1 cellular context compared by ENCODE assay signal in the genomic region with DNA sequence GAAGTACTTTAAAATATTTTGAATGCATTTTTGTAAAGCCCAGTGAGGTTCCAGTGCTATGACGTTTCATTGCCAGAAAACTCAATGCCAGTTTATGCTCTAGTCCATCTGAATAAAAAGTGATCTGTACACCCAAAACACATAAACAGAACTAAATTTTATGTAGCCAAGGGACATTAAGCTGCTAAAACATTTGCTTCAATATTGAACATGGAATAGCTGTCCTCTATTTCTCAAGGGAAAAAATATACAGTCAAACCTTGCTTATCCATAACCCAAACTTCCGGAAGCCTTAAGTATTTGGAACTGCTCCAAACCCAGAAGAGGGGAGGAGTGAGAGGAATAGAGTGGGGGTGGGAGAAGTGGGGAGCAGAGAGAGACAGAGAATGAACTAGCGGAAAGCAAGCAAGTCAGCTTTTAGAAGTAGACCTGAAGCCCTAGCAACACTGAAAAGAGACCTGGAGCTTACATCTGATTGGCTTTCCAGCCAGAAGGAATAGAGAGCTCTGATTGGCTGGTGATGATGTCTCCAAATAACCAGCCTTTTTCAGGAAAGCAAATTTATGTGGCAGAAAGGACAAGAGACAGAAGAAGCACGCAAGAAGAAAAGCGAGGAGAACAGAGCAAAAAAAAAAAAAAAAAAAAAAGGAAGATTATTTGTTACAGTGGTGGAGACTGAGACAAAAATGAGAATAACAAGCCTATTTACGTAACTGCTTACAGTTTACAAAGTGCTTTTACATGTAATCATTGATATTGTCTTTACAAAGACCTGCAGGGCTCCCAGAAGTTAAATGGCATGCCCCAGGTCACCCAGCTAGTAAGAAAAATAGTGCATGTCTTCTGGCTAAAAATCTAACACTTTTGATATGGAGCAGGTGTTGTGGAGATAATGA.
A peak's percentile ranks its signal among the peaks of the same experiment; 100 is the strongest.
TF ChIP-seq lines count a peak whose summit lies in the region.

No MANE protein-coding gene starts in this region.

TF ChIP-seq in GM12878, 131 proteins besides CTCF, POLR2A, EP300 and RAD21 (continued from another document and continues in another):
- TF ChIP-seq, protein P1, sequence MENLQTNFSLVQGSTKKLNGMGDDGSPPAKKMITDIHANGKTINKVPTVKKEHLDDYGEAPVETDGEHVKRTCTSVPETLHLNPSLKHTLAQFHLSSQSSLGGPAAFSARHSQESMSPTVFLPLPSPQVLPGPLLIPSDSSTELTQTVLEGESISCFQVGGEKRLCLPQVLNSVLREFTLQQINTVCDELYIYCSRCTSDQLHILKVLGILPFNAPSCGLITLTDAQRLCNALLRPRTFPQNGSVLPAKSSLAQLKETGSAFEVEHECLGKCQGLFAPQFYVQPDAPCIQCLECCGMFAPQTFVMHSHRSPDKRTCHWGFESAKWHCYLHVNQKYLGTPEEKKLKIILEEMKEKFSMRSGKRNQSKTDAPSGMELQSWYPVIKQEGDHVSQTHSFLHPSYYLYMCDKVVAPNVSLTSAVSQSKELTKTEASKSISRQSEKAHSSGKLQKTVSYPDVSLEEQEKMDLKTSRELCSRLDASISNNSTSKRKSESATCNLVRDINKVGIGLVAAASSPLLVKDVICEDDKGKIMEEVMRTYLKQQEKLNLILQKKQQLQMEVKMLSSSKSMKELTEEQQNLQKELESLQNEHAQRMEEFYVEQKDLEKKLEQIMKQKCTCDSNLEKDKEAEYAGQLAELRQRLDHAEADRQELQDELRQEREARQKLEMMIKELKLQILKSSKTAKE (IDR thresholded peaks at IDR 0.05; ENCODE audit: low read depth, poor library complexity, severe bottlenecking), result no peak
- TF ChIP-seq HCFC1 (IDR thresholded peaks at IDR 0.05; ENCODE audit: low read length) (no peak), IKZF2 (IDR thresholded peaks at IDR 0.05) (peak; percentile 47 to 49; a peak in 3 of 4 replicates), GATAD2B (conservative IDR thresholded peaks at IDR 0.05; ENCODE audit: low read depth) (no peak; the same call in 1 of the 2 replicates), HDGF (IDR thresholded peaks at IDR 0.05) (0 out of 2 replicates have a peak, but pooled peaks have one; percentile 14), FOXK2 (IDR thresholded peaks at IDR 0.05) (no peak), NFIC (IDR thresholded peaks at IDR 0.05; ENCODE audit: low read depth, low read length) (peak; percentile 63; the same call in 1 of the 2 replicates), TCF3 (IDR thresholded peaks at IDR 0.05; ENCODE audit: borderline replicate concordance, insufficient read depth, low read depth, low read length) (no peak), RAD51 (IDR thresholded peaks at IDR 0.05) (no peak), ASH2L (IDR thresholded peaks at IDR 0.05; ENCODE audit: borderline replicate concordance, low read depth) (no peak), ZSCAN29 (IDR thresholded peaks at IDR 0.05) (no peak), NR2C2 (IDR thresholded peaks at IDR 0.05; ENCODE audit: borderline replicate concordance, control insufficient read depth, insufficient read length, low read depth) (no peak), SIN3A (IDR thresholded peaks at IDR 0.05; ENCODE audit: low read depth, low read length) (no peak), NRF1 (conservative IDR thresholded peaks at IDR 0.05; ENCODE audit: low read depth, low read length) (no peak), NR2F1 (conservative IDR thresholded peaks at IDR 0.05) (no peak), KAT2A (conservative IDR thresholded peaks at IDR 0.05; ENCODE audit: control insufficient read depth, low read depth, low read length) (no peak), PAX5 (IDR thresholded peaks at IDR 0.05; ENCODE audit: borderline replicate concordance, low read depth, low read length) (no peak), YY1 (IDR thresholded peaks at IDR 0.05; ENCODE audit: low read depth, low read length) (0 out of 2 replicates have a peak, but pooled peaks have one; percentile 25), RFX5 (IDR thresholded peaks at IDR 0.05; ENCODE audit: low read depth, low read length) (peak; percentile 97), KLF5 (IDR thresholded peaks at IDR 0.05; ENCODE audit: partially characterized antibody) (no peak), ATF7 (IDR thresholded peaks at IDR 0.05; ENCODE audit: low read depth) (peak; percentile 89; the same call in 1 of the 2 replicates), BCL11A (IDR thresholded peaks at IDR 0.05; ENCODE audit: low read depth, low read length) (no peak), ZNF24 (IDR thresholded peaks at IDR 0.05) (no peak)
- TF ChIP-seq, protein P2, sequence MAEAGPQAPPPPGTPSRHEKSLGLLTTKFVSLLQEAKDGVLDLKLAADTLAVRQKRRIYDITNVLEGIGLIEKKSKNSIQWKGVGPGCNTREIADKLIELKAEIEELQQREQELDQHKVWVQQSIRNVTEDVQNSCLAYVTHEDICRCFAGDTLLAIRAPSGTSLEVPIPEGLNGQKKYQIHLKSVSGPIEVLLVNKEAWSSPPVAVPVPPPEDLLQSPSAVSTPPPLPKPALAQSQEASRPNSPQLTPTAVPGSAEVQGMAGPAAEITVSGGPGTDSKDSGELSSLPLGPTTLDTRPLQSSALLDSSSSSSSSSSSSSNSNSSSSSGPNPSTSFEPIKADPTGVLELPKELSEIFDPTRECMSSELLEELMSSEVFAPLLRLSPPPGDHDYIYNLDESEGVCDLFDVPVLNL (IDR thresholded peaks at IDR 0.05; ENCODE audit: low read depth, low read length), result no peak
- TF ChIP-seq, protein P3, sequence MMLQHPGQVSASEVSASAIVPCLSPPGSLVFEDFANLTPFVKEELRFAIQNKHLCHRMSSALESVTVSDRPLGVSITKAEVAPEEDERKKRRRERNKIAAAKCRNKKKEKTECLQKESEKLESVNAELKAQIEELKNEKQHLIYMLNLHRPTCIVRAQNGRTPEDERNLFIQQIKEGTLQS (IDR thresholded peaks at IDR 0.05; ENCODE audit: borderline replicate concordance, extremely low read depth, low read depth, low read length), result no peak
- TF ChIP-seq, protein P4, sequence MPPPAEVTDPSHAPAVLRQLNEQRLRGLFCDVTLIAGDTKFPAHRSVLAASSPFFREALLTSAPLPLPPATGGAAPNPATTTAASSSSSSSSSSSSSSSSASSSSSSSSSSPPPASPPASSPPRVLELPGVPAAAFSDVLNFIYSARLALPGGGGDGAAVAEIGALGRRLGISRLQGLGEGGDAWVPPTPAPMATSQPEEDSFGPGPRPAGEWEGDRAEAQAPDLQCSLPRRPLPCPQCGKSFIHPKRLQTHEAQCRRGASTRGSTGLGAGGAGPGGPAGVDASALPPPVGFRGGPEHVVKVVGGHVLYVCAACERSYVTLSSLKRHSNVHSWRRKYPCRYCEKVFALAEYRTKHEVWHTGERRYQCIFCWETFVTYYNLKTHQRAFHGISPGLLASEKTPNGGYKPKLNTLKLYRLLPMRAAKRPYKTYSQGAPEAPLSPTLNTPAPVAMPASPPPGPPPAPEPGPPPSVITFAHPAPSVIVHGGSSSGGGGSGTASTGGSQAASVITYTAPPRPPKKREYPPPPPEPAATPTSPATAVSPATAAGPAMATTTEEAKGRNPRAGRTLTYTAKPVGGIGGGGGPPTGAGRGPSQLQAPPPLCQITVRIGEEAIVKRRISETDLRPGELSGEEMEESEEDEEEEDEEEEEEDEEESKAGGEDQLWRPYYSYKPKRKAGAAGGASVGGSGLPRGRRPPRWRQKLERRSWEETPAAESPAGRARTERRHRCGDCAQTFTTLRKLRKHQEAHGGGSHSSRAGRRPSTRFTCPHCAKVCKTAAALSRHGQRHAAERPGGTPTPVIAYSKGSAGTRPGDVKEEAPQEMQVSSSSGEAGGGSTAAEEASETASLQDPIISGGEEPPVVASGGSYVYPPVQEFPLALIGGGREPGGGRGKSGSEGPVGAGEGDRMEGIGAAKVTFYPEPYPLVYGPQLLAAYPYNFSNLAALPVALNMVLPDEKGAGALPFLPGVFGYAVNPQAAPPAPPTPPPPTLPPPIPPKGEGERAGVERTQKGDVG (CRISPR knock-in tag; IDR thresholded peaks at IDR 0.05), result no peak
- TF ChIP-seq, protein P5, sequence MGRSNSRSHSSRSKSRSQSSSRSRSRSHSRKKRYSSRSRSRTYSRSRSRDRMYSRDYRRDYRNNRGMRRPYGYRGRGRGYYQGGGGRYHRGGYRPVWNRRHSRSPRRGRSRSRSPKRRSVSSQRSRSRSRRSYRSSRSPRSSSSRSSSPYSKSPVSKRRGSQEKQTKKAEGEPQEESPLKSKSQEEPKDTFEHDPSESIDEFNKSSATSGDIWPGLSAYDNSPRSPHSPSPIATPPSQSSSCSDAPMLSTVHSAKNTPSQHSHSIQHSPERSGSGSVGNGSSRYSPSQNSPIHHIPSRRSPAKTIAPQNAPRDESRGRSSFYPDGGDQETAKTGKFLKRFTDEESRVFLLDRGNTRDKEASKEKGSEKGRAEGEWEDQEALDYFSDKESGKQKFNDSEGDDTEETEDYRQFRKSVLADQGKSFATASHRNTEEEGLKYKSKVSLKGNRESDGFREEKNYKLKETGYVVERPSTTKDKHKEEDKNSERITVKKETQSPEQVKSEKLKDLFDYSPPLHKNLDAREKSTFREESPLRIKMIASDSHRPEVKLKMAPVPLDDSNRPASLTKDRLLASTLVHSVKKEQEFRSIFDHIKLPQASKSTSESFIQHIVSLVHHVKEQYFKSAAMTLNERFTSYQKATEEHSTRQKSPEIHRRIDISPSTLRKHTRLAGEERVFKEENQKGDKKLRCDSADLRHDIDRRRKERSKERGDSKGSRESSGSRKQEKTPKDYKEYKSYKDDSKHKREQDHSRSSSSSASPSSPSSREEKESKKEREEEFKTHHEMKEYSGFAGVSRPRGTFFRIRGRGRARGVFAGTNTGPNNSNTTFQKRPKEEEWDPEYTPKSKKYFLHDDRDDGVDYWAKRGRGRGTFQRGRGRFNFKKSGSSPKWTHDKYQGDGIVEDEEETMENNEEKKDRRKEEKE (IDR thresholded peaks at IDR 0.05), result no peak
- TF ChIP-seq, protein P6, sequence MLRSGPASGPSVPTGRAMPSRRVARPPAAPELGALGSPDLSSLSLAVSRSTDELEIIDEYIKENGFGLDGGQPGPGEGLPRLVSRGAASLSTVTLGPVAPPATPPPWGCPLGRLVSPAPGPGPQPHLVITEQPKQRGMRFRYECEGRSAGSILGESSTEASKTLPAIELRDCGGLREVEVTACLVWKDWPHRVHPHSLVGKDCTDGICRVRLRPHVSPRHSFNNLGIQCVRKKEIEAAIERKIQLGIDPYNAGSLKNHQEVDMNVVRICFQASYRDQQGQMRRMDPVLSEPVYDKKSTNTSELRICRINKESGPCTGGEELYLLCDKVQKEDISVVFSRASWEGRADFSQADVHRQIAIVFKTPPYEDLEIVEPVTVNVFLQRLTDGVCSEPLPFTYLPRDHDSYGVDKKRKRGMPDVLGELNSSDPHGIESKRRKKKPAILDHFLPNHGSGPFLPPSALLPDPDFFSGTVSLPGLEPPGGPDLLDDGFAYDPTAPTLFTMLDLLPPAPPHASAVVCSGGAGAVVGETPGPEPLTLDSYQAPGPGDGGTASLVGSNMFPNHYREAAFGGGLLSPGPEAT (IDR thresholded peaks at IDR 0.05; ENCODE audit: low read depth), result no peak
- TF ChIP-seq, protein P7, sequence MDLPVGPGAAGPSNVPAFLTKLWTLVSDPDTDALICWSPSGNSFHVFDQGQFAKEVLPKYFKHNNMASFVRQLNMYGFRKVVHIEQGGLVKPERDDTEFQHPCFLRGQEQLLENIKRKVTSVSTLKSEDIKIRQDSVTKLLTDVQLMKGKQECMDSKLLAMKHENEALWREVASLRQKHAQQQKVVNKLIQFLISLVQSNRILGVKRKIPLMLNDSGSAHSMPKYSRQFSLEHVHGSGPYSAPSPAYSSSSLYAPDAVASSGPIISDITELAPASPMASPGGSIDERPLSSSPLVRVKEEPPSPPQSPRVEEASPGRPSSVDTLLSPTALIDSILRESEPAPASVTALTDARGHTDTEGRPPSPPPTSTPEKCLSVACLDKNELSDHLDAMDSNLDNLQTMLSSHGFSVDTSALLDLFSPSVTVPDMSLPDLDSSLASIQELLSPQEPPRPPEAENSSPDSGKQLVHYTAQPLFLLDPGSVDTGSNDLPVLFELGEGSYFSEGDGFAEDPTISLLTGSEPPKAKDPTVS (IDR thresholded peaks at IDR 0.05; ENCODE audit: low read depth, low read length), result no peak
- TF ChIP-seq, protein P8, sequence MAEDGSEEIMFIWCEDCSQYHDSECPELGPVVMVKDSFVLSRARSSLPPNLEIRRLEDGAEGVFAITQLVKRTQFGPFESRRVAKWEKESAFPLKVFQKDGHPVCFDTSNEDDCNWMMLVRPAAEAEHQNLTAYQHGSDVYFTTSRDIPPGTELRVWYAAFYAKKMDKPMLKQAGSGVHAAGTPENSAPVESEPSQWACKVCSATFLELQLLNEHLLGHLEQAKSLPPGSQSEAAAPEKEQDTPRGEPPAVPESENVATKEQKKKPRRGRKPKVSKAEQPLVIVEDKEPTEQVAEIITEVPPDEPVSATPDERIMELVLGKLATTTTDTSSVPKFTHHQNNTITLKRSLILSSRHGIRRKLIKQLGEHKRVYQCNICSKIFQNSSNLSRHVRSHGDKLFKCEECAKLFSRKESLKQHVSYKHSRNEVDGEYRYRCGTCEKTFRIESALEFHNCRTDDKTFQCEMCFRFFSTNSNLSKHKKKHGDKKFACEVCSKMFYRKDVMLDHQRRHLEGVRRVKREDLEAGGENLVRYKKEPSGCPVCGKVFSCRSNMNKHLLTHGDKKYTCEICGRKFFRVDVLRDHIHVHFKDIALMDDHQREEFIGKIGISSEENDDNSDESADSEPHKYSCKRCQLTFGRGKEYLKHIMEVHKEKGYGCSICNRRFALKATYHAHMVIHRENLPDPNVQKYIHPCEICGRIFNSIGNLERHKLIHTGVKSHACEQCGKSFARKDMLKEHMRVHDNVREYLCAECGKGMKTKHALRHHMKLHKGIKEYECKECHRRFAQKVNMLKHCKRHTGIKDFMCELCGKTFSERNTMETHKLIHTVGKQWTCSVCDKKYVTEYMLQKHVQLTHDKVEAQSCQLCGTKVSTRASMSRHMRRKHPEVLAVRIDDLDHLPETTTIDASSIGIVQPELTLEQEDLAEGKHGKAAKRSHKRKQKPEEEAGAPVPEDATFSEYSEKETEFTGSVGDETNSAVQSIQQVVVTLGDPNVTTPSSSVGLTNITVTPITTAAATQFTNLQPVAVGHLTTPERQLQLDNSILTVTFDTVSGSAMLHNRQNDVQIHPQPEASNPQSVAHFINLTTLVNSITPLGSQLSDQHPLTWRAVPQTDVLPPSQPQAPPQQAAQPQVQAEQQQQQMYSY (CRISPR knock-in tag; IDR thresholded peaks at IDR 0.05), result no peak
- TF ChIP-seq, protein P9, sequence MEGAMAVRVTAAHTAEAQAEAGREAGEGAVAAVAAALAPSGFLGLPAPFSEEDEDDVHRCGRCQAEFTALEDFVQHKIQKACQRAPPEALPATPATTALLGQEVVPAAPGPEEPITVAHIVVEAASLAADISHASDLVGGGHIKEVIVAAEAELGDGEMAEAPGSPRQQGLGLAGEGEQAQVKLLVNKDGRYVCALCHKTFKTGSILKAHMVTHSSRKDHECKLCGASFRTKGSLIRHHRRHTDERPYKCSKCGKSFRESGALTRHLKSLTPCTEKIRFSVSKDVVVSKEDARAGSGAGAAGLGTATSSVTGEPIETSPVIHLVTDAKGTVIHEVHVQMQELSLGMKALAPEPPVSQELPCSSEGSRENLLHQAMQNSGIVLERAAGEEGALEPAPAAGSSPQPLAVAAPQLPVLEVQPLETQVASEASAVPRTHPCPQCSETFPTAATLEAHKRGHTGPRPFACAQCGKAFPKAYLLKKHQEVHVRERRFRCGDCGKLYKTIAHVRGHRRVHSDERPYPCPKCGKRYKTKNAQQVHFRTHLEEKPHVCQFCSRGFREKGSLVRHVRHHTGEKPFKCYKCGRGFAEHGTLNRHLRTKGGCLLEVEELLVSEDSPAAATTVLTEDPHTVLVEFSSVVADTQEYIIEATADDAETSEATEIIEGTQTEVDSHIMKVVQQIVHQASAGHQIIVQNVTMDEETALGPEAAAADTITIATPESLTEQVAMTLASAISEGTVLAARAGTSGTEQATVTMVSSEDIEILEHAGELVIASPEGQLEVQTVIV (IDR thresholded peaks at IDR 0.05; ENCODE audit: borderline replicate concordance, partially characterized antibody), result no peak
